Comparison of ENCODE assay signal across 8 cellular contexts in the genomic region with DNA sequence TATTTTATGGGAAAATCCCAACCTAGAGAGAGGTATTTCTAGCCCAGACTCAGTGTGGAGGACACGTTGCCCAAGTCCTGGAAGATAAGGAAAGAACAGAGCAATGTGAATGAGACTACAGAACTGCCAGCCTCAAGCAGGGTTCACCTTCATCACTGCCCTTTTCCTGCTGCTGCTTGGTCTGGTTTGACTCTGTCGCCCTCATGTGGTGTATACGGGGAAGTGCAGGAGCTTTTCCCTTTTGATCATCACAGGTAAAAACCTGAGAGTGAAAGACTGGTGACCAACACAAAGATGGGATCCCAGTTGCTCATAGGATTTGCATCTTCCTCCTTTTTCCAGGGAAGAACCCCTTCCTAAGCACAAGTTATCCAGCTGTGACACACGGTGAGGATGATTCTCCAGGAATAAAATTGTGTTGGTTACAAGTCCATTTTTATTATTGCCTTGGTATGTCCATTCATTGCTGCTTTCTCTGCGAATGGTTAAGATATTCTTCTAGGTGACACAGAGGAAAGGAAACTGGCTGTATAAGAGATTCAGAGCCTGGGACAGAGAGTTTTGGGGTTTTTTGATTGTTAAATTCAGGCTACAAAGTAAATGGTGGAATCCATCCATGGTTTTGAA.
DNase-seq lines count a peak whose midpoint lies in the region; ATAC-seq and TF ChIP-seq lines count a peak whose summit lies in the region.

No MANE protein-coding gene starts in this region.

- no peak overlapping the region for H3K4me3 ChIP-seq in KMS-11 (IDR thresholded peaks at IDR 0.05; ENCODE audit: insufficient read depth, low read depth, low read length)
- no peak overlapping the region for H3K4me3 ChIP-seq in fibroblast of villous mesenchyme (ENCODE audit: low read depth, low read length)
- no peak overlapping the region for H3K4me3 ChIP-seq in neutrophil (ENCODE audit: low read depth in 1 of 2, low read length in 1 of 2)

- peak; percentile 88 for TF ChIP-seq CTCF in KMS-11 (conservative IDR thresholded peaks at IDR 0.05; ENCODE audit: low read depth, low read length)
- peak; percentile 99 for TF ChIP-seq CTCF in fibroblast of villous mesenchyme (IDR thresholded peaks at IDR 0.05; ENCODE audit: insufficient read depth, low read depth, low read length)
- TF ChIP-seq CTCF in neutrophil (IDR thresholded peaks at IDR 0.05): peak; percentile 89

- no peak overlapping the region for H3K27ac ChIP-seq in KMS-11
- H3K27ac ChIP-seq in neutrophil: no peak overlapping the region

- no peak overlapping the region for H3K9ac ChIP-seq in KMS-11

- H3K9me3 ChIP-seq in neutrophil: no peaks in the 10 kb centered on the region

- no peaks in the 10 kb centered on the region for H3K79me2 ChIP-seq in KMS-11 (ENCODE audit: insufficient read depth, low read depth)

- DNase-seq in DMS153 (lab: John Stamatoyannopoulos, UW) (peak; percentile 46), OCI-M1 (lab: John Stamatoyannopoulos, UW) (peak; percentile 75), fibroblast of villous mesenchyme (ENCODE audit: low read depth) (peak; percentile 55)
- DNase-seq in activated T-cell treated with anti-CD3 and anti-CD28 coated beads, Interleukin-2, amount 50 U/mL, for 48 hours: peak; percentile 48 to 55

- no peak for ATAC-seq in GM21529 (IDR thresholded peaks at IDR 0.05; ENCODE audit: unreplicated experiment)
- no peak for ATAC-seq in HG03097 (IDR thresholded peaks at IDR 0.05; ENCODE audit: low FRiP score, unreplicated experiment)

- H3K27me3 ChIP-seq in KMS-11 (ENCODE audit: insufficient read depth, low read depth) (no peaks in the 10 kb centered on the region), neutrophil (peaks cover 28% of the 10 kb centered on the region)

- no peak overlapping the region for H2AFZ ChIP-seq in KMS-11 (ENCODE audit: low read depth)

- no peaks in the 10 kb centered on the region for H3K36me3 ChIP-seq in KMS-11 (ENCODE audit: insufficient read depth)
- no peaks in the 10 kb centered on the region for H3K36me3 ChIP-seq in neutrophil

- H3K4me2 ChIP-seq in KMS-11: no peak overlapping the region

- no peaks in the 10 kb centered on the region for H4K20me1 ChIP-seq in KMS-11 (ENCODE audit: insufficient read depth)

- H3K4me1 ChIP-seq in KMS-11 (ENCODE audit: low read depth, poor library complexity, severe bottlenecking) (peaks cover 33% of the 10 kb centered on the region), neutrophil (ENCODE audit: control insufficient read depth in 1 of 2, insufficient read depth in 1 of 2, low read depth in 1 of 2, low read length in 1 of 2) (no peaks in the 10 kb centered on the region)
